20 cellular contexts compared by ENCODE assay signal in the genomic region with DNA sequence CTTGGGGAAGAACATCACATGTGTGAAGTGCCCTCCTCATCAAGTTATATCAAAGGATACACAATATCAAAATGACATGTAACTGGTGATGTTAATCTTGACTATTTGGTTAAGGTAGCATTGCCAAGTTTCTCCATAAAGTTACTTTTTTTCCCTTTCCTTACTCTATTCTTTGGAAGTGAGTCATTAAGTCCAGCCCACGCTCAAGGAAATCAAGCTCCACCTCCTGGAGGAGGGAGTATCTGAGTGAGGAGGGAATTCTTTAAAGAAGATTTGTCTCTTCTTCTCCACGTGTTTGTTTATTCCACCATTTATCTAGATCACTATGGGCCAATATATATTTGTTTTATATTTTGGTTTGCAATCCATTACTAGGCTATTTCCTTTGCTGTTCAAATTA. TPM values are rescaled to one million over a fixed set of nuclear protein-coding genes. Genes with fewer than 3 reads are reported as not detected.
A peak's percentile ranks its signal among the peaks of the same experiment; 100 is the strongest.
DNase-seq lines count a peak whose midpoint lies in the region; FAIRE-seq and TF ChIP-seq lines count a peak whose summit lies in the region.
"Had no signal": no experiment of that assay in that cellular context is flagged by ENCODE, and none has a peak within 500 bp of the region (broad histone marks: within the 10 kb centered on the region; RNA-seq: fewer than 3 reads in every experiment).

No MANE protein-coding gene starts in this region.

- no peaks in the 10 kb centered on the region for H3K4me1 ChIP-seq in fibroblast of lung (ENCODE audit: control insufficient read depth, extremely low read depth, insufficient read depth, low read length)
- H3K4me1 ChIP-seq: left lung had no signal

- CTCF ChIA-PET in RWPE1 (lab: Yijun Ruan, JAX) = no interaction called here

- POLR2A ChIA-PET in RWPE1 (lab: Yijun Ruan, JAX; ENCODE audit: low non-redundant PET) = no interaction called here

- no peak overlapping the region for H3K27ac Mint-ChIP-seq in activated naive CD8-positive, alpha-beta T cell treated with anti-CD3 and anti-CD28 coated beads for 36 hours
- H3K27ac Mint-ChIP-seq: CD4-positive, alpha-beta T cell; T-helper 2 cell treated with Interferon-gamma antibody and Interleukin-4, amounts not matched to agents 5 μg/mL and 100 μg/mL, for 36 hours had no signal

- H4K20me1 ChIP-seq in fibroblast of lung (ENCODE audit: control insufficient read depth, extremely low read depth, insufficient read depth, low read length) = no peaks in the 10 kb centered on the region

- in situ Hi-C loops in GM13976 (cut with MboI; ENCODE audit: low sequenced_read_pairs, unreplicated experiment) = no loop called here

- H3K4me3 ChIP-seq in fibroblast of lung (replicated peaks in 1 of 4; ENCODE audit: control extremely low read depth in 1 of 4, insufficient read depth in 1 of 4, low read depth in 3 of 4, low read length in 4 of 4) = no peak overlapping the region
- H3K4me3 ChIP-seq: esophagus muscularis mucosa, left lung, ovary had no signal

- H3K27me3 Mint-ChIP-seq in activated naive CD8-positive, alpha-beta T cell treated with anti-CD3 and anti-CD28 coated beads for 36 hours = no peaks in the 10 kb centered on the region
- H3K27me3 Mint-ChIP-seq: CD4-positive, alpha-beta T cell had no signal

- no peaks in the 10 kb centered on the region for H3K9me3 ChIP-seq in fibroblast of lung (ENCODE audit: control insufficient read depth, insufficient read depth, low read depth, low read length)
- H3K9me3 ChIP-seq: esophagus muscularis mucosa, left lung, ovary had no signal

- no peaks in the 10 kb centered on the region for H3K79me2 ChIP-seq in fibroblast of lung (ENCODE audit: control insufficient read depth, insufficient read depth, low read length)

- H3K27me3 ChIP-seq in fibroblast of lung (ENCODE audit: control insufficient read depth, insufficient read depth, low read length) = peaks cover 3% of the 10 kb centered on the region
- H3K27me3 ChIP-seq: esophagus muscularis mucosa, left lung, ovary had no signal

- H3K36me3 Mint-ChIP-seq in activated naive CD8-positive, alpha-beta T cell treated with anti-CD3 and anti-CD28 coated beads for 36 hours = no peaks in the 10 kb centered on the region

- TF ChIP-seq CTCF in RWPE1 (conservative IDR thresholded peaks at IDR 0.05; ENCODE audit: low read depth) = no peak
- no peak for TF ChIP-seq CTCF in fibroblast of lung (conservative IDR thresholded peaks at IDR 0.05 in 1 of 2, IDR thresholded peaks at IDR 0.05 in 1 of 2; ENCODE audit: low read depth in 1 of 2, low read length in 2 of 2)
- TF ChIP-seq CTCF in GM13976 (IDR thresholded peaks at IDR 0.05; ENCODE audit: borderline replicate concordance, control extremely low read depth, extremely low read depth, insufficient read depth, missing control alignments) = no peak

- H3K4me2 ChIP-seq in fibroblast of lung (ENCODE audit: extremely low read depth, insufficient read depth, low read length) = no peak overlapping the region

- H3K9me3 Mint-ChIP-seq in activated naive CD8-positive, alpha-beta T cell treated with anti-CD3 and anti-CD28 coated beads for 36 hours = no peaks in the 10 kb centered on the region
- H3K9me3 Mint-ChIP-seq: CD4-positive, alpha-beta T cell; T-helper 2 cell treated with Interferon-gamma antibody and Interleukin-4, amounts not matched to agents 5 μg/mL and 100 μg/mL, for 36 hours had no signal

- peaks cover 8% of the 10 kb centered on the region for H3K4me1 Mint-ChIP-seq in activated naive CD8-positive, alpha-beta T cell treated with anti-CD3 and anti-CD28 coated beads for 36 hours

- no peak overlapping the region for H3K4me3 Mint-ChIP-seq in activated naive CD8-positive, alpha-beta T cell treated with anti-CD3 and anti-CD28 coated beads for 36 hours
- H3K4me3 Mint-ChIP-seq: CD4-positive, alpha-beta T cell; T-helper 2 cell treated with Interferon-gamma antibody and Interleukin-4, amounts not matched to agents 5 μg/mL and 100 μg/mL, for 36 hours had no signal

- no peak overlapping the region for H3K27ac ChIP-seq in RWPE1
- no peak overlapping the region for H3K27ac ChIP-seq in fibroblast of lung (ENCODE audit: insufficient read depth, low read length)
- H3K27ac ChIP-seq: esophagus muscularis mucosa, left lung, ovary had no signal

- H2AFZ ChIP-seq in fibroblast of lung (ENCODE audit: low read length) = no peak overlapping the region

- H3K36me3 ChIP-seq in fibroblast of lung (ENCODE audit: control insufficient read depth, insufficient read depth, low read length) = no peaks in the 10 kb centered on the region
- H3K36me3 ChIP-seq: esophagus muscularis mucosa, left lung, ovary had no signal

- no peak overlapping the region for H3K9ac ChIP-seq in fibroblast of lung (ENCODE audit: insufficient read depth, low read length)

- FAIRE-seq in urothelium cell line (lab: Jason Lieb, UNC) = no peak

- DNase-seq in GM04504 (ENCODE audit: low read depth) (peak; percentile 1), RWPE1 (ENCODE audit: low spot score) (peak; percentile 33), fibroblast of lung (ENCODE audit: low read depth in 2 of 2) (peak; percentile 35 to 75), urothelium cell line (ENCODE audit: low spot score) (peak; percentile 4), nucleus accumbens (lab: John Stamatoyannopoulos, UW) (no peak), GM13976 (ENCODE audit: low spot score) (no peak)
- DNase-seq in activated naive CD8-positive, alpha-beta T cell treated with anti-CD3 and anti-CD28 coated beads for 36 hours = no peak
- DNase-seq: activated CD4-positive, CD25-positive, alpha-beta regulatory T cell treated with anti-CD3 and anti-CD28 coated beads, Interleukin-2, amount 50 U/mL, for 72 hours; activated effector memory CD4-positive, alpha-beta T cell treated with Interleukin-2 at 50 U/mL for 16 hours; CD4-positive, alpha-beta T cell; GOT3; left lung; NCI-H187; NCI-H510A; ovary; SHP77 treated with DMSO at 0.1 percent for 48 hours; stimulated activated CD4-positive, alpha-beta T cell treated with anti-CD3 and anti-CD28 coated beads, Interleukin-4, amount 100 ng/mL, for 1 hour; stimulated activated CD8-positive, alpha-beta memory T cell treated with anti-CD3 and anti-CD28 coated beads, Interleukin-4, amount 100 ng/mL, for 48 hours had no signal

RNA-seq across cellular contexts. Expression of gene FNDC3A, which starts 33.6 kb away (rescaled TPM):
- total RNA-seq in fibroblast of lung = 54.2 and 79.4 TPM in 2 replicates
- 44.7 and 48.6 TPM in 2 replicates for polyA plus RNA-seq in fibroblast of lung
- 20.2 and 21.3 TPM in 2 replicates for polyA plus RNA-seq in fibroblast of lung (2012)
- 42.1 and 54.1 TPM in 2 replicates for polyA minus RNA-seq in fibroblast of lung (ENCODE audit: low replicate concordance)
- 10 to 100 TPM; 23.1 to 24.1 TPM for total RNA-seq in activated naive CD8-positive, alpha-beta T cell treated with anti-CD3 and anti-CD28 coated beads for 36 hours

Comparison
In these comparisons a context has a peak if more than half of its experiments do, and no peak if none do; other contexts are left out.
1. DNase-seq: peak in GM04504 (single experiment), RWPE1 (single experiment), fibroblast of lung (2 of 2) and urothelium cell line (single experiment); none in activated naive CD8-positive, alpha-beta T cell treated with anti-CD3 and anti-CD28 coated beads for 36 hours (single experiment), nucleus accumbens (0 of 56) and GM13976 (single experiment).